1 cellular context compared by ENCODE assay signal in the genomic region with DNA sequence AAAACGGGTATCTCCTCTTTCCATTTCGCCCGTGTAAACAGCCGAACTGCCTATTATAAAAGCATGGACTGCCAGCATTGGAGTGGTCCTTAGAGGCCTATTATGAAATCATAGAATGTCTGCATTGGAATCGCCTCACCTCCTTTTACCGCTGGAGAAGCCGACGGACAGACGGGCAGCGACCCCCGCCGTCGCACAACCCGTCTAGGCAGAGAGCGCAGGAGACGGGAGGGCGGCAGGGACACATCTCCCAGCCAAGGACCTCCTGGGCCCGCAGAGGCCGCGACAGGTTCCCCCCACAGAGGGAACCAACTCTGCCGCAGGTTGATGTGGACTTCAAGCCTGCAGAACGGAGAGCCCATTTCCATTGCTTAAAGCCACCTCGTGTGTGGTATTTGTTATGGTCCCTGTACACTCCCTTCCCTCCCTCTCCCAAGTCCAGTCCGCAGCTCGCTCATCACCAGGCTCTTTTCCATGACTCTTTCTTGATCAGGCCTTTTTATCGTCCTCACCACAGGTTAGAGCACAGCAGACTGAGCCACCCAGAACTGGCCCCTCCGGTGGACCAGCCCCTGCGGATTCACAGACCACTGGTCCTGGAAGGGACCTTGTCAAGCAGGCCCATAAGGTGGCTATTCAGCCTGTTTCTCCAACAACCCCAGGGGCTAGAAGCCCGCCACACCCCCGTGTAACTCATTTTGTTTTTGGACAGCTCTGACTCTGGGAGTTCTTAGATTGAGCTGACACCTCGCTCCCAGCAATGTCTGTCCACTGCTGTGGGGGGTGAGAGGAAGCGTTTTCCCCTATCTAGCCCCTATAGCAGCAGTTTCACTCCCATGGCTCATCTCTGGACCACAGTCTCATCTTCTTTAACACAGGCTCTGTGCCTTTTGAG.
TF ChIP-seq lines count a peak whose summit lies in the region.

No MANE protein-coding gene starts in this region.

TF ChIP-seq in HEK293T, 16 proteins besides CTCF, POLR2A, EP300 and RAD21:
- no peak for TF ChIP-seq FOXA1 (IDR thresholded peaks at IDR 0.05)
- TF ChIP-seq ELF4 (IDR thresholded peaks at IDR 0.05): no peak
- TF ChIP-seq ARNT (IDR thresholded peaks at IDR 0.05): no peak
- TF ChIP-seq HDGF (IDR thresholded peaks at IDR 0.05; ENCODE audit: borderline replicate concordance): no peak
- TF ChIP-seq BHLHE40 (IDR thresholded peaks at IDR 0.05; ENCODE audit: borderline replicate concordance): no peak
- TF ChIP-seq ZNF384 (IDR thresholded peaks at IDR 0.05): no peak
- TF ChIP-seq FOXM1 (IDR thresholded peaks at IDR 0.05; ENCODE audit: borderline replicate concordance): no peak
- no peak for TF ChIP-seq FOXK2 (IDR thresholded peaks at IDR 0.05)
- TF ChIP-seq LEF1 (IDR thresholded peaks at IDR 0.05; ENCODE audit: borderline replicate concordance): no peak
- no peak for TF ChIP-seq CTBP1 (IDR thresholded peaks at IDR 0.05; ENCODE audit: borderline replicate concordance)
- no peak for TF ChIP-seq SUZ12 (IDR thresholded peaks at IDR 0.05)
- TF ChIP-seq, protein P1, sequence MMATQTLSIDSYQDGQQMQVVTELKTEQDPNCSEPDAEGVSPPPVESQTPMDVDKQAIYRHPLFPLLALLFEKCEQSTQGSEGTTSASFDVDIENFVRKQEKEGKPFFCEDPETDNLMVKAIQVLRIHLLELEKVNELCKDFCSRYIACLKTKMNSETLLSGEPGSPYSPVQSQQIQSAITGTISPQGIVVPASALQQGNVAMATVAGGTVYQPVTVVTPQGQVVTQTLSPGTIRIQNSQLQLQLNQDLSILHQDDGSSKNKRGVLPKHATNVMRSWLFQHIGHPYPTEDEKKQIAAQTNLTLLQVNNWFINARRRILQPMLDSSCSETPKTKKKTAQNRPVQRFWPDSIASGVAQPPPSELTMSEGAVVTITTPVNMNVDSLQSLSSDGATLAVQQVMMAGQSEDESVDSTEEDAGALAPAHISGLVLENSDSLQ (IDR thresholded peaks at IDR 0.05): no peak
- no peak for TF ChIP-seq L3MBTL2 (conservative IDR thresholded peaks at IDR 0.05)
- TF ChIP-seq NFRKB (IDR thresholded peaks at IDR 0.05): no peak
- TF ChIP-seq SP1 (IDR thresholded peaks at IDR 0.05): no peak
- no peak for TF ChIP-seq TARDBP (IDR thresholded peaks at IDR 0.05)
TF ChIP-seq in HEK293T: peak in this region for 0.
